In genomic region chr3:124839896-124840295, GRCh38 we compare ENCODE assay signal across 20 cellular contexts. TPM values are rescaled to one million over a fixed set of nuclear protein-coding genes. Genes with fewer than 3 reads are reported as not detected.
A peak's percentile ranks its signal among the peaks of the same experiment; 100 is the strongest.
DNase-seq lines count a peak whose midpoint lies in the region; ATAC-seq and TF ChIP-seq lines count a peak whose summit lies in the region.
"Had no signal": no experiment of that assay in that cellular context is flagged by ENCODE, and none has a peak within 500 bp of the region (broad histone marks: within the 10 kb centered on the region; RNA-seq: fewer than 3 reads in every experiment).

No MANE protein-coding gene starts in this region.

- DNase-seq in DMS 273 (lab: John Stamatoyannopoulos, UW; ENCODE audit: unreplicated experiment) (peak; percentile 62), NCI-H524 (lab: John Stamatoyannopoulos, UW) (peak; percentile 68 to 85), coronary artery (ENCODE audit: low spot score) (no peak), psoas muscle (no peak), HCEC 1CT (no peak), foreskin fibroblast (no peak)
- DNase-seq in stimulated activated naive B cell treated with anti-CD40 and anti-IgM and Interleukin-4, amounts not matched to agents 10 μg/mL and 1 μg/mL and 100 μg/mL, for 72 hours, result no peak
- DNase-seq: activated CD4-positive, alpha-beta T cell treated with anti-CD3 and anti-CD28 coated beads, Interleukin-2, amount 50 U/mL, for 1 hour; CD8-positive, alpha-beta memory T cell; immature natural killer cell; Kasumi-1; NCI-H1092; NCI-H2107; NCI-H774; OCI-M1; SIG-M5; stimulated activated CD4-positive, alpha-beta T cell treated with anti-CD3 and anti-CD28 coated beads, Interleukin-12 subunit alpha, Interleukin-12 subunit beta, amount 100 ng/mL, for 4 hours had no signal

- H3K9me3 Mint-ChIP-seq in stimulated activated naive B cell treated with anti-CD40 and anti-IgM and Interleukin-4, amounts not matched to agents 10 μg/mL and 1 μg/mL and 100 μg/mL, for 72 hours, result no peaks in the 10 kb centered on the region
- H3K9me3 Mint-ChIP-seq: activated T-helper 2 cell treated with anti-CD3 and anti-CD28 coated beads, Interferon-gamma antibody, Interleukin-2, Interleukin-4, amounts not matched to agents 10 μg/mL and 5 μg/mL and 100 μg/mL, durations not matched to agents 14 hours and 24 hours and 36 hours; CD8-positive, alpha-beta memory T cell; immature natural killer cell; neural progenitor cell had no signal

- peaks cover 0 to 21% of the 10 kb centered on the region in 2 donors for H3K36me3 ChIP-seq in psoas muscle (ENCODE audit: insufficient read depth in 1 of 2, low read depth in 1 of 2)
- H3K36me3 ChIP-seq: breast epithelium, neural progenitor cell had no signal

- peaks cover 51% of the 10 kb centered on the region for H3K4me1 ChIP-seq in psoas muscle

- TF ChIP-seq CTCF in coronary artery (IDR thresholded peaks at IDR 0.05) (no peak), psoas muscle (IDR thresholded peaks at IDR 0.05) (no peak), foreskin fibroblast (IDR thresholded peaks at IDR 0.05; ENCODE audit: low read depth, low read length) (no peak)

- peaks cover 27 to 28% of the 10 kb centered on the region in 2 donors for H3K27me3 Mint-ChIP-seq in stimulated activated naive B cell treated with anti-CD40 and anti-IgM and Interleukin-4, amounts not matched to agents 10 μg/mL and 1 μg/mL and 100 μg/mL, for 72 hours

- no peak overlapping the region for H3K4me3 Mint-ChIP-seq in stimulated activated naive B cell treated with anti-CD40 and anti-IgM and Interleukin-4, amounts not matched to agents 10 μg/mL and 1 μg/mL and 100 μg/mL, for 72 hours
- H3K4me3 Mint-ChIP-seq: CD8-positive, alpha-beta memory T cell; immature natural killer cell; neural progenitor cell had no signal

- H3K27ac ChIP-seq in coronary artery (peak overlapping the region; percentile 84 to 88), psoas muscle (peak overlapping the region; percentile 3)
- H3K27ac ChIP-seq: breast epithelium, neural progenitor cell had no signal

- H3K4me3 ChIP-seq in coronary artery (no peak overlapping the region), psoas muscle (no peak overlapping the region), foreskin fibroblast (ENCODE audit: low read depth in 1 of 2, low read length in 2 of 2) (no peak overlapping the region)
- H3K4me3 ChIP-seq: breast epithelium, neural progenitor cell had no signal

- intact Hi-C loops in psoas muscle (cut with DNase I), result loop anchor here in 1 of 2 donors (5.0 kb wide), 1 partner anchor 47 kb away; the partner anchor contains the start of gene ITGB5

- ATAC-seq in psoas muscle, result no peak
- ATAC-seq in stimulated activated naive B cell treated with anti-CD40 and anti-IgM and Interleukin-4, amounts not matched to agents 10 μg/mL and 1 μg/mL and 100 μg/mL, for 72 hours (replicated peaks), result no peak

- peaks cover 7 to 8% of the 10 kb centered on the region in 2 donors for H3K4me1 Mint-ChIP-seq in stimulated activated naive B cell treated with anti-CD40 and anti-IgM and Interleukin-4, amounts not matched to agents 10 μg/mL and 1 μg/mL and 100 μg/mL, for 72 hours

- H3K27me3 ChIP-seq in psoas muscle (ENCODE audit: insufficient read depth in 3 of 3, low read length in 2 of 3), result no peaks in the 10 kb centered on the region
- H3K27me3 ChIP-seq: breast epithelium, neural progenitor cell had no signal

- no peak overlapping the region for H3K27ac Mint-ChIP-seq in stimulated activated naive B cell treated with anti-CD40 and anti-IgM and Interleukin-4, amounts not matched to agents 10 μg/mL and 1 μg/mL and 100 μg/mL, for 72 hours
- H3K27ac Mint-ChIP-seq: activated T-helper 2 cell treated with anti-CD3 and anti-CD28 coated beads, Interferon-gamma antibody, Interleukin-2, Interleukin-4, amounts not matched to agents 10 μg/mL and 5 μg/mL and 100 μg/mL, durations not matched to agents 14 hours and 24 hours and 36 hours; immature natural killer cell; neural progenitor cell had no signal

- H3K36me3 Mint-ChIP-seq in stimulated activated naive B cell treated with anti-CD40 and anti-IgM and Interleukin-4, amounts not matched to agents 10 μg/mL and 1 μg/mL and 100 μg/mL, for 72 hours, result no peaks in the 10 kb centered on the region
- H3K36me3 Mint-ChIP-seq: immature natural killer cell had no signal

- no peaks in the 10 kb centered on the region for H3K9me3 ChIP-seq in psoas muscle
- H3K9me3 ChIP-seq: breast epithelium had no signal

RNA-seq across cellular contexts. Expression of gene ITGB5, which starts 47.3 kb away (rescaled TPM):
- total RNA-seq in psoas muscle, result 10 to 100 TPM; 37.5 to 61.5 (median 54.8) TPM
- 10 to 100 TPM; 19.3 to 28.2 (median 19.8) TPM for polyA plus RNA-seq in psoas muscle

Comparison
In these comparisons a context has a peak if more than half of its experiments do, and no peak if none do; other contexts are left out.
1. DNase-seq: peak in DMS 273 (single experiment) and NCI-H524 (2 of 2); none in coronary artery (single experiment), psoas muscle (0 of 2), HCEC 1CT (single experiment), foreskin fibroblast (0 of 2) and stimulated activated naive B cell treated with anti-CD40 and anti-IgM and Interleukin-4, amounts not matched to agents 10 μg/mL and 1 μg/mL and 100 μg/mL, for 72 hours (single experiment).